In genomic region chr11:102472127-102472526, GRCh38 we compare ENCODE assay signal across 35 cellular contexts. TPM values are rescaled to one million over a fixed set of nuclear protein-coding genes. Genes with fewer than 3 reads are reported as not detected.
"Had no signal": no experiment of that assay in that cellular context is flagged by ENCODE, and none has a peak within 500 bp of the region (broad histone marks: within the 10 kb centered on the region; RNA-seq: fewer than 3 reads in every experiment).

No MANE protein-coding gene starts in this region.

- H3K36me3 ChIP-seq: WERI-Rb-1 had no signal

- H3K27me3 Mint-ChIP-seq: activated CD8-positive, alpha-beta T cell treated with anti-CD3 and anti-CD28 coated beads for 36 hours; activated naive CD4-positive, alpha-beta T cell treated with anti-CD3 and anti-CD28 coated beads, Interleukin-2, amount 50 U/mL, for 24 hours; activated naive CD8-positive, alpha-beta T cell treated with anti-CD3 and anti-CD28 coated beads, Interleukin-2, amount 50 U/mL, for 24 hours; activated T-cell treated with anti-CD3 and anti-CD28 coated beads, Interleukin-2, amount 50 U/mL, for 24 hours had no signal

- ATAC-seq: activated CD8-positive, alpha-beta T cell treated with anti-CD3 and anti-CD28 coated beads for 36 hours; activated naive CD8-positive, alpha-beta T cell treated with anti-CD3 and anti-CD28 coated beads, Interleukin-2, amount 50 U/mL, for 24 hours had no signal

- H3K27ac ChIP-seq: WERI-Rb-1 had no signal

- H3K9me3 Mint-ChIP-seq: activated CD8-positive, alpha-beta T cell treated with anti-CD3 and anti-CD28 coated beads for 36 hours; activated naive CD4-positive, alpha-beta T cell treated with anti-CD3 and anti-CD28 coated beads, Interleukin-2, amount 50 U/mL, for 24 hours; activated naive CD8-positive, alpha-beta T cell treated with anti-CD3 and anti-CD28 coated beads, Interleukin-2, amount 50 U/mL, for 24 hours; activated T-cell treated with anti-CD3 and anti-CD28 coated beads, Interleukin-2, amount 50 U/mL, for 24 hours; activated T-helper 2 cell treated with anti-CD3 and anti-CD28 coated beads, Interferon-gamma antibody, Interleukin-2, Interleukin-4, amounts not matched to agents 10 μg/mL and 5 μg/mL and 100 μg/mL, durations not matched to agents 14 hours and 24 hours and 36 hours had no signal

- H3K4me3 Mint-ChIP-seq: activated CD8-positive, alpha-beta T cell treated with anti-CD3 and anti-CD28 coated beads for 36 hours; activated naive CD4-positive, alpha-beta T cell treated with anti-CD3 and anti-CD28 coated beads, Interleukin-2, amount 50 U/mL, for 24 hours; activated naive CD8-positive, alpha-beta T cell treated with anti-CD3 and anti-CD28 coated beads, Interleukin-2, amount 50 U/mL, for 24 hours; activated T-cell treated with anti-CD3 and anti-CD28 coated beads, Interleukin-2, amount 50 U/mL, for 24 hours; brain had no signal

- H3K27ac Mint-ChIP-seq: activated CD8-positive, alpha-beta T cell treated with anti-CD3 and anti-CD28 coated beads for 36 hours; activated naive CD8-positive, alpha-beta T cell treated with anti-CD3 and anti-CD28 coated beads, Interleukin-2, amount 50 U/mL, for 24 hours; activated T-cell treated with anti-CD3 and anti-CD28 coated beads, Interleukin-2, amount 50 U/mL, for 24 hours; activated T-helper 2 cell treated with anti-CD3 and anti-CD28 coated beads, Interferon-gamma antibody, Interleukin-2, Interleukin-4, amounts not matched to agents 10 μg/mL and 5 μg/mL and 100 μg/mL, durations not matched to agents 14 hours and 24 hours and 36 hours had no signal

- DNase-seq: activated CD4-positive, alpha-beta T cell treated with anti-CD3 and anti-CD28 coated beads for 1 hour; activated CD4-positive, alpha-beta T cell treated with anti-CD3 and anti-CD28 coated beads for 48 hours; activated CD4-positive, CD25-positive, alpha-beta regulatory T cell; activated CD8-positive, alpha-beta T cell treated with anti-CD3 and anti-CD28 coated beads for 36 hours; activated gamma-delta T cell; activated naive CD4-positive, alpha-beta T cell treated with Interleukin-2 at 50 U/mL for 16 hours; activated naive CD8-positive, alpha-beta T cell treated with anti-CD3 and anti-CD28 coated beads, Interleukin-2, amount 50 U/mL, for 24 hours; activated T-cell treated with anti-CD3 and anti-CD28 coated beads, Interleukin-2, amount 50 U/mL, for 24 hours; anterior cingulate cortex; caudate nucleus; cerebellar nuclear complex; Karpas-422; KBM-7; NCI-H1048; NCI-H1105 treated with DMSO at 0.1 percent for 48 hours; NCI-H1436; NCI-H1694; NCI-H2029; NCI-H510A; NCI-H526; NCI-H748 treated with DMSO at 0.1 percent for 48 hours; NK-92 treated with Interleukin-12 subunit alpha and Interleukin-12 subunit beta, amount 100 ng/mL, for 24 hours; OCI-M1; Right ventricle myocardium superior; SW 1271; T-helper 1 cell; T1000; WERI-Rb-1 had no signal

RNA-seq across cellular contexts. Expression of gene MMP7, which starts 58.4 kb away (rescaled TPM):
- total RNA-seq: activated CD8-positive, alpha-beta memory T cell treated with anti-CD3 and anti-CD28 coated beads for 36 hours; activated CD8-positive, alpha-beta T cell treated with anti-CD3 and anti-CD28 coated beads for 36 hours; activated T-helper 2 cell treated with anti-CD3 and anti-CD28 coated beads, Interferon-gamma antibody, Interleukin-2, Interleukin-4, amounts not matched to agents 10 μg/mL and 5 μg/mL and 100 μg/mL, durations not matched to agents 14 hours and 24 hours and 36 hours; bronchial epithelial cell; MCF 10A; Right ventricle myocardium superior; T-helper 2 cell treated with Interferon-gamma antibody and Interleukin-4, amounts not matched to agents 100 ng/mL and 5 ng/mL, for 36 hours had no signal
